8 cellular contexts compared by ENCODE assay signal in genomic region chr12:7130791-7131501, GRCh38. TPM values are rescaled to one million over a fixed set of nuclear protein-coding genes. Genes with fewer than 3 reads are reported as not detected.
A peak's percentile ranks its signal among the peaks of the same experiment; 100 is the strongest.
DNase-seq lines count a peak whose midpoint lies in the region; ATAC-seq and TF ChIP-seq lines count a peak whose summit lies in the region.

No MANE protein-coding gene starts in this region.

- peaks cover 38% of the 10 kb centered on the region for H3K4me1 Mint-ChIP-seq in activated CD8-positive, alpha-beta memory T cell treated with anti-CD3 and anti-CD28 coated beads, Interleukin-2, amount 10 ng/mL, durations not matched to agents 7 days and 5 days
- H3K4me1 Mint-ChIP-seq in endodermal cell, result peaks cover 35% of the 10 kb centered on the region
- peaks cover 25% of the 10 kb centered on the region for H3K4me1 Mint-ChIP-seq in mesothelial cell of epicardium
- H3K4me1 Mint-ChIP-seq in stimulated activated naive CD8-positive, alpha-beta T cell treated with anti-CD3 and anti-CD28 coated beads, Interleukin-15, Interleukin-2, amounts not matched to agents 100 ng/mL and 50 ng/mL, for 24 hours (ENCODE audit: low read depth), result peaks cover 35% of the 10 kb centered on the region

- peak overlapping the region; percentile 87 for H3K27ac Mint-ChIP-seq in activated CD8-positive, alpha-beta memory T cell treated with anti-CD3 and anti-CD28 coated beads, Interleukin-2, amount 10 ng/mL, durations not matched to agents 7 days and 5 days
- H3K27ac Mint-ChIP-seq in endodermal cell (peak overlapping the region; percentile 93), mesothelial cell of epicardium (peak overlapping the region; percentile 85)
- H3K27ac Mint-ChIP-seq in stimulated activated naive CD8-positive, alpha-beta T cell treated with anti-CD3 and anti-CD28 coated beads, Interleukin-15, Interleukin-2, amounts not matched to agents 100 ng/mL and 50 ng/mL, for 24 hours, result peak overlapping the region; percentile 91

- H3K4me3 Mint-ChIP-seq in activated CD8-positive, alpha-beta memory T cell treated with anti-CD3 and anti-CD28 coated beads, Interleukin-2, amount 10 ng/mL, durations not matched to agents 7 days and 5 days, result peak overlapping the region; percentile 95
- peak overlapping the region; percentile 75 for H3K4me3 Mint-ChIP-seq in endodermal cell
- H3K4me3 Mint-ChIP-seq in mesothelial cell of epicardium, result peak overlapping the region; percentile 90
- H3K4me3 Mint-ChIP-seq in stimulated activated naive CD8-positive, alpha-beta T cell treated with anti-CD3 and anti-CD28 coated beads, Interleukin-15, Interleukin-2, amounts not matched to agents 100 ng/mL and 50 ng/mL, for 24 hours, result peak overlapping the region; percentile 90

- H3K27me3 ChIP-seq in BE2C, result no peaks in the 10 kb centered on the region
- H3K27me3 ChIP-seq in endodermal cell (ENCODE audit: control insufficient read depth, insufficient read depth, low read length, poor library complexity, severe bottlenecking), result no peaks in the 10 kb centered on the region

- TF ChIP-seq CTCF in BE2C (IDR thresholded peaks at IDR 0.05; ENCODE audit: low read depth, low read length) (peak; percentile 6; the same call in 1 of the 2 replicates), GM20000 (IDR thresholded peaks at IDR 0.05; ENCODE audit: extremely low read depth, missing control alignments) (no peak), endodermal cell (conservative IDR thresholded peaks at IDR 0.05) (no peak), mesothelial cell of epicardium (IDR thresholded peaks at IDR 0.05; ENCODE audit: unreplicated experiment) (no peak)

- ATAC-seq in activated CD8-positive, alpha-beta memory T cell treated with anti-CD3 and anti-CD28 coated beads, Interleukin-2, amount 10 ng/mL, durations not matched to agents 7 days and 5 days, result peak; percentile 58
- no peak for ATAC-seq in GM19328 (IDR thresholded peaks at IDR 0.05; ENCODE audit: unreplicated experiment)

- H3K4me3 ChIP-seq in BE2C (ENCODE audit: low read depth, low read length), result peak overlapping the region; percentile 89
- peak overlapping the region; percentile 88 for H3K4me3 ChIP-seq in endodermal cell (ENCODE audit: low read length)

- CTCF ChIA-PET in activated CD8-positive, alpha-beta memory T cell treated with anti-CD3 and anti-CD28 coated beads, Interleukin-2, amount 10 ng/mL, durations not matched to agents 7 days and 5 days (lab: Charles Lee), result interaction anchor here (0.6 to 2.5 kb wide), 6 partner anchors 14 to 174 kb away, joined by 3 to 10 read pairs (median 3); partner anchors contain the start of gene C1RL

- H3K36me3 ChIP-seq in BE2C, result no peaks in the 10 kb centered on the region
- H3K36me3 ChIP-seq in endodermal cell (ENCODE audit: control insufficient read depth, insufficient read depth, low read length), result peaks cover 9% of the 10 kb centered on the region

- H3K27me3 Mint-ChIP-seq in activated CD8-positive, alpha-beta memory T cell treated with anti-CD3 and anti-CD28 coated beads, Interleukin-2, amount 10 ng/mL, durations not matched to agents 7 days and 5 days, result no peaks in the 10 kb centered on the region
- H3K27me3 Mint-ChIP-seq in endodermal cell (ENCODE audit: insufficient read depth) (peaks cover 3% of the 10 kb centered on the region), mesothelial cell of epicardium (ENCODE audit: low read depth) (no peaks in the 10 kb centered on the region)
- no peaks in the 10 kb centered on the region for H3K27me3 Mint-ChIP-seq in stimulated activated naive CD8-positive, alpha-beta T cell treated with anti-CD3 and anti-CD28 coated beads, Interleukin-15, Interleukin-2, amounts not matched to agents 100 ng/mL and 50 ng/mL, for 24 hours

- H3K9me3 ChIP-seq in BE2C, result no peaks in the 10 kb centered on the region
- H3K9me3 ChIP-seq in endodermal cell (ENCODE audit: control insufficient read depth, low read length), result no peaks in the 10 kb centered on the region

- WGBS in endodermal cell (ENCODE audit: insufficient coverage in 1 of 2, insufficient read length in 1 of 2), 2 experiments, result 1 to 2% methylated on average over 20 to 25 of the region's 26 CpGs

- DNase-seq in BE2C (peak; percentile 61), GM20000 (ENCODE audit: low spot score) (peak; percentile 58), NCI-H2107 treated with DMSO at 0.1 percent for 48 hours (lab: John Stamatoyannopoulos, UW; ENCODE audit: unreplicated experiment) (peak; percentile 38), endodermal cell (peak; percentile 93), mesothelial cell of epicardium (ENCODE audit: low spot score in 2 of 2, unreplicated experiment in 2 of 2) (peak in 1 of 2 experiments; percentile 52)
- peak; percentile 88 for DNase-seq in activated CD8-positive, alpha-beta memory T cell treated with anti-CD3 and anti-CD28 coated beads, Interleukin-2, amount 10 ng/mL, durations not matched to agents 7 days and 5 days

- H3K36me3 Mint-ChIP-seq in activated CD8-positive, alpha-beta memory T cell treated with anti-CD3 and anti-CD28 coated beads, Interleukin-2, amount 10 ng/mL, durations not matched to agents 7 days and 5 days, result peaks cover 28% of the 10 kb centered on the region
- H3K36me3 Mint-ChIP-seq in endodermal cell (ENCODE audit: low read depth), result peaks cover 34% of the 10 kb centered on the region
- peaks cover 13% of the 10 kb centered on the region for H3K36me3 Mint-ChIP-seq in mesothelial cell of epicardium
- peaks cover 8% of the 10 kb centered on the region for H3K36me3 Mint-ChIP-seq in stimulated activated naive CD8-positive, alpha-beta T cell treated with anti-CD3 and anti-CD28 coated beads, Interleukin-15, Interleukin-2, amounts not matched to agents 100 ng/mL and 50 ng/mL, for 24 hours (ENCODE audit: low read depth)

- H3K9me3 Mint-ChIP-seq in activated CD8-positive, alpha-beta memory T cell treated with anti-CD3 and anti-CD28 coated beads, Interleukin-2, amount 10 ng/mL, durations not matched to agents 7 days and 5 days (ENCODE audit: low read depth), result no peaks in the 10 kb centered on the region
- H3K9me3 Mint-ChIP-seq in endodermal cell, result no peaks in the 10 kb centered on the region
- no peaks in the 10 kb centered on the region for H3K9me3 Mint-ChIP-seq in mesothelial cell of epicardium
- H3K9me3 Mint-ChIP-seq in stimulated activated naive CD8-positive, alpha-beta T cell treated with anti-CD3 and anti-CD28 coated beads, Interleukin-15, Interleukin-2, amounts not matched to agents 100 ng/mL and 50 ng/mL, for 24 hours, result no peaks in the 10 kb centered on the region

- H3K4me1 ChIP-seq in BE2C (no peaks in the 10 kb centered on the region), endodermal cell (ENCODE audit: control insufficient read depth, insufficient read depth, low read length) (peaks cover 14% of the 10 kb centered on the region)

- peak overlapping the region; percentile 75 for H3K9ac ChIP-seq in endodermal cell (ENCODE audit: extremely low read depth, low read length, poor library complexity, severe bottlenecking)

- no peak overlapping the region for H3K27ac ChIP-seq in endodermal cell (ENCODE audit: low read depth, low read length)

RNA-seq across cellular contexts. Expression of gene CLSTN3, which starts 0.8 kb away (rescaled TPM):
- 49.9 TPM for polyA plus RNA-seq in BE2C (2012; ENCODE audit: insufficient read depth, insufficient read length, low read depth)
- total RNA-seq in activated CD8-positive, alpha-beta memory T cell treated with anti-CD3 and anti-CD28 coated beads, Interleukin-2, amount 10 ng/mL, durations not matched to agents 7 days and 5 days, result 100 to 1,000 TPM in 1 of 2 experiments, 10 to 100 TPM in 1; 71.9 to 109 TPM
- 100 to 1,000 TPM in 1 of 2 donors, 10 to 100 TPM in 1; 69.7 to 135 TPM for total RNA-seq in endodermal cell
- 52.2 TPM for polyA plus RNA-seq in endodermal cell (2013, experiment 1 of 2)
- polyA plus RNA-seq in endodermal cell (2013, experiment 2 of 2), result 51.4 TPM
- 79.1 to 81.3 TPM (median 81.1 TPM) in 3 replicates for total RNA-seq in mesothelial cell of epicardium

RNA-seq across cellular contexts. Expression of gene RBP5, which starts 2.3 kb away (rescaled TPM):
- 2.3 TPM for polyA plus RNA-seq in BE2C (2012; ENCODE audit: insufficient read depth, insufficient read length, low read depth)
- under 1 TPM; 0.87 to 0.91 TPM for total RNA-seq in activated CD8-positive, alpha-beta memory T cell treated with anti-CD3 and anti-CD28 coated beads, Interleukin-2, amount 10 ng/mL, durations not matched to agents 7 days and 5 days
- 10 to 100 TPM; 19.3 to 31.2 TPM for total RNA-seq in endodermal cell
- 1.7 TPM for polyA plus RNA-seq in endodermal cell (2013, experiment 1 of 2)
- 1.9 TPM for polyA plus RNA-seq in endodermal cell (2013, experiment 2 of 2)
- 2.1 to 2.5 TPM (median 2.3 TPM) in 3 replicates for total RNA-seq in mesothelial cell of epicardium

RNA-seq across cellular contexts. Expression of gene C1RL, which starts 21.9 kb away (rescaled TPM):
- polyA plus RNA-seq in BE2C (2012; ENCODE audit: insufficient read depth, insufficient read length, low read depth), result 0.80 TPM
- 10 to 100 TPM; 21.8 to 27.4 TPM for total RNA-seq in activated CD8-positive, alpha-beta memory T cell treated with anti-CD3 and anti-CD28 coated beads, Interleukin-2, amount 10 ng/mL, durations not matched to agents 7 days and 5 days
- total RNA-seq in endodermal cell, result 10 to 100 TPM; 32.5 to 46.4 TPM
- 12.4 TPM for polyA plus RNA-seq in endodermal cell (2013, experiment 1 of 2)
- polyA plus RNA-seq in endodermal cell (2013, experiment 2 of 2), result 12.0 TPM
- 50.6 to 59.2 TPM (median 58.5 TPM) in 3 replicates for total RNA-seq in mesothelial cell of epicardium

RNA-seq across cellular contexts. Expression of gene C1R, which starts 38.7 kb away (rescaled TPM):
- polyA plus RNA-seq in BE2C (2012; ENCODE audit: insufficient read depth, insufficient read length, low read depth), result 1.2 TPM
- total RNA-seq in activated CD8-positive, alpha-beta memory T cell treated with anti-CD3 and anti-CD28 coated beads, Interleukin-2, amount 10 ng/mL, durations not matched to agents 7 days and 5 days, result 1 to 10 TPM; 4.0 to 5.3 TPM
- total RNA-seq in endodermal cell (1 to 10 TPM; 3.9 TPM), mesothelial cell of epicardium (41.5 to 45.9 TPM (median 45.1 TPM) in 3 replicates)
- polyA plus RNA-seq in endodermal cell (2013, experiment 1 of 2), result 5.4 TPM
- polyA plus RNA-seq in endodermal cell (2013, experiment 2 of 2), result 3.4 TPM

RNA-seq across cellular contexts. Expression of gene PEX5, which starts 58.5 kb away (rescaled TPM):
- 80.6 TPM for polyA plus RNA-seq in BE2C (2012; ENCODE audit: insufficient read depth, insufficient read length, low read depth)
- 10 to 100 TPM; 15.3 to 16.2 TPM for total RNA-seq in activated CD8-positive, alpha-beta memory T cell treated with anti-CD3 and anti-CD28 coated beads, Interleukin-2, amount 10 ng/mL, durations not matched to agents 7 days and 5 days
- 100 to 1,000 TPM in 1 of 2 donors, 10 to 100 TPM in 1; 73.5 to 106 TPM for total RNA-seq in endodermal cell
- 32.8 TPM for polyA plus RNA-seq in endodermal cell (2013, experiment 1 of 2)
- 25.4 TPM for polyA plus RNA-seq in endodermal cell (2013, experiment 2 of 2)
- 47.5 to 50.4 TPM (median 49.4 TPM) in 3 replicates for total RNA-seq in mesothelial cell of epicardium
